33 cellular contexts compared by ENCODE assay signal in genomic region chr17:44174427-44174826, GRCh38. TPM values are rescaled to one million over a fixed set of nuclear protein-coding genes. Genes with fewer than 3 reads are reported as not detected.
"Had no signal": no experiment of that assay in that cellular context is flagged by ENCODE, and none has a peak within 500 bp of the region (broad histone marks: within the 10 kb centered on the region; RNA-seq: fewer than 3 reads in every experiment).

No MANE protein-coding gene starts in this region.

- H3K4me3 ChIP-seq: adrenal gland, ascending aorta, cardiac muscle cell had no signal

- H3K27me3 ChIP-seq: adrenal gland, ascending aorta, cardiac muscle cell had no signal

- H3K9me3 ChIP-seq: adrenal gland, ascending aorta had no signal

- H3K27ac ChIP-seq: adrenal gland, ascending aorta, cardiac muscle cell, VCaP had no signal

- ATAC-seq: activated CD8-positive, alpha-beta T cell treated with anti-CD3 and anti-CD28 coated beads for 36 hours; activated naive CD4-positive, alpha-beta T cell treated with anti-CD3 and anti-CD28 coated beads, Interleukin-2, amount 50 U/mL, for 72 hours; activated T-cell treated with anti-CD3 and anti-CD28 coated beads, Interleukin-2, amount 50 U/mL, for 4 hours; activated T-cell treated with anti-CD3 and anti-CD28 coated beads, Interleukin-2, amount 50 U/mL, for 72 hours; activated T-helper 17 cell treated with anti-CD3 and anti-CD28 coated beads, Interleukin-2, amount 50 U/mL, for 72 hours had no signal

- DNase-seq: activated B cell treated with CpG ODN at 0.5 μM for 24 hours; activated CD4-positive, alpha-beta memory T cell treated with anti-CD3 and anti-CD28 coated beads for 36 hours; activated CD4-positive, alpha-beta T cell treated with anti-CD3 and anti-CD28 coated beads for 4 hours; activated CD4-positive, alpha-beta T cell treated with anti-CD3 and anti-CD28 coated beads, Interleukin-2, amount 10 ng/mL, durations not matched to agents 24 days and 14 days; activated CD4-positive, alpha-beta T cell treated with anti-CD3 and anti-CD28 coated beads, Interleukin-2, amount 50 U/mL, for 1 hour; activated CD4-positive, alpha-beta T cell treated with anti-CD3 and anti-CD28 coated beads, Interleukin-2, amount 50 U/mL, for 4 hours; activated CD4-positive, CD25-positive, alpha-beta regulatory T cell treated with anti-CD3 and anti-CD28 coated beads, Interleukin-2, amount 50 U/mL, for 72 hours; activated CD8-positive, alpha-beta memory T cell treated with anti-CD3 and anti-CD28 coated beads, Interleukin-2, amount 50 U/mL, for 4 hours; activated CD8-positive, alpha-beta T cell treated with anti-CD3 and anti-CD28 coated beads for 36 hours; activated effector memory CD4-positive, alpha-beta T cell treated with anti-CD3 and anti-CD28 coated beads, Interleukin-2, amount 50 U/mL, for 16 hours; activated gamma-delta T cell treated with Interleukin-2 at 50 U/mL for 16 hours; activated naive CD4-positive, alpha-beta T cell; activated naive CD4-positive, alpha-beta T cell treated with anti-CD3 and anti-CD28 coated beads for 36 hours; activated naive CD4-positive, alpha-beta T cell treated with anti-CD3 and anti-CD28 coated beads, Interleukin-2, amount 50 U/mL, for 16 hours; activated naive CD8-positive, alpha-beta T cell treated with anti-CD3 and anti-CD28 coated beads for 36 hours; activated T-cell treated with anti-CD3 and anti-CD28 coated beads for 4 hours; activated T-cell treated with anti-CD3 and anti-CD28 coated beads, Interleukin-2, amount 50 U/mL, for 1 hour; activated T-cell treated with anti-CD3 and anti-CD28 coated beads, Interleukin-2, amount 50 U/mL, for 4 hours; activated T-cell treated with anti-CD3 and anti-CD28 coated beads, Interleukin-2, amount 50 U/mL, for 72 hours; adrenal gland; amniotic stem cell; anterior cingulate cortex; caudate nucleus; cerebellar nuclear complex; T-helper 2 cell; T-helper 9 cell had no signal

RNA-seq across cellular contexts. Expression of gene ASB16, which starts 3.9 kb away (rescaled TPM):
- total RNA-seq: activated B cell treated with CpG ODN at 0.5 μM for 24 hours; activated naive CD8-positive, alpha-beta T cell treated with anti-CD3 and anti-CD28 coated beads for 36 hours; ascending aorta; bronchial epithelial cell; T-helper 1 cell treated with Interleukin-12 subunit alpha and Interleukin-12 subunit beta and Interleukin-4 antibody, amounts not matched to agents 30 ng/mL and 1 ng/mL, for 36 hours had no signal

RNA-seq across cellular contexts. Expression of gene HROB, which starts 32.7 kb away (rescaled TPM):
- total RNA-seq: ascending aorta had no signal
